ENCODE assay signal across 17 cellular contexts in the genomic region with DNA sequence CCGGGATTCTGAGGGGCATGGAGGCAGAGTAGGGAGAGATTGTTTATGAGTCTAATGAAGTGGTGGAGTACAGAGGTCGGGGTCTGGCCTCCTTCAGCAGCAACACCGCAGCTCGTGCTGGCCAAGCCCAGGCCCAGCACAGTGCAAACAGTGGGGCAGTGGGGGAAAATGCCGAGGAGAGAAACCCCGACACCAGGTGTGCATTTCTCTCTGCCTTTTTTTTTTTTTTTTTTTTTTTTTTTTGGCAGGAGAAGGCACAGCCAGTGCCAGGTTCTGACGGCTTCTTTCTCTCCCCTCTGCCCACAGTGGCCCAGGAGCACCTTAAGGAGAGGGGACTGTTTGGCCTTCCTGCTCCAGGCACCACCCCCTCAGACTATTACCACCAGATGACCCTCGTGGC.
A peak's percentile ranks its signal among the peaks of the same experiment; 100 is the strongest.
DNase-seq lines count a peak whose midpoint lies in the region; ATAC-seq, FAIRE-seq and TF ChIP-seq lines count a peak whose summit lies in the region.
"Had no signal": no experiment of that assay in that cellular context is flagged by ENCODE, and none has a peak within 500 bp of the region (broad histone marks: within the 10 kb centered on the region; RNA-seq: fewer than 3 reads in every experiment).

No MANE protein-coding gene starts in this region.

- TF ChIP-seq CTCF in A549 (IDR thresholded peaks at IDR 0.05), result no peak
- TF ChIP-seq CTCF in endodermal cell (conservative IDR thresholded peaks at IDR 0.05), result no peak

- POLR2A ChIA-PET in A549 (lab: Yijun Ruan, JAX), result interaction anchor here (0.7 to 1.4 kb wide), 4 partner anchors 19 to 120 kb away, joined by 4 to 7 read pairs (median 4); no protein-coding TSS in a partner anchor

- no peaks in the 10 kb centered on the region for H3K36me3 ChIP-seq in endodermal cell (ENCODE audit: control insufficient read depth, insufficient read depth, low read length)
- H3K36me3 ChIP-seq: BE2C, HAP-1 had no signal

- no peaks in the 10 kb centered on the region for H3K27me3 ChIP-seq in endodermal cell (ENCODE audit: control insufficient read depth, insufficient read depth, low read length, poor library complexity, severe bottlenecking)
- H3K27me3 ChIP-seq: BE2C had no signal

- WGBS in A549 (ENCODE audit: missing lambda C conversion rate), result 54% methylated on average over 8 of the region's 8 CpGs
- 90% methylated on average over 8 of the region's 8 CpGs; no CpG with 5 or more reads in 1 of the 2 experiments for WGBS in endodermal cell (ENCODE audit: insufficient coverage in 1 of 2, insufficient read length in 1 of 2), 2 experiments

- peaks cover 68% of the 10 kb centered on the region for H3K4me1 ChIP-seq in A549
- no peaks in the 10 kb centered on the region for H3K4me1 ChIP-seq in endodermal cell (ENCODE audit: control insufficient read depth, insufficient read depth, low read length)
- H3K4me1 ChIP-seq: BE2C, Caco-2, HAP-1 had no signal

- H3K9me3 ChIP-seq in A549 (no peaks in the 10 kb centered on the region), endodermal cell (ENCODE audit: control insufficient read depth, low read length) (no peaks in the 10 kb centered on the region)
- H3K9me3 ChIP-seq: BE2C, Caco-2, HAP-1 had no signal

- H3K27ac ChIP-seq in A549 (peak overlapping the region; percentile 86 to 97), endodermal cell (ENCODE audit: low read depth, low read length) (no peak overlapping the region)

- no peaks in the 10 kb centered on the region for H3K36me3 Mint-ChIP-seq in endodermal cell (ENCODE audit: low read depth)
- H3K36me3 Mint-ChIP-seq: CD8-positive, alpha-beta memory T cell; IgD-negative memory B cell had no signal

- no peak overlapping the region for H3K4me3 Mint-ChIP-seq in endodermal cell
- H3K4me3 Mint-ChIP-seq: CD8-positive, alpha-beta memory T cell; IgD-negative memory B cell had no signal

- H3K27me3 Mint-ChIP-seq in endodermal cell (ENCODE audit: insufficient read depth), result peaks cover 1% of the 10 kb centered on the region
- H3K27me3 Mint-ChIP-seq: CD8-positive, alpha-beta memory T cell had no signal

- no peak for TF ChIP-seq RAD21 in A549 (conservative IDR thresholded peaks at IDR 0.05 in 1 of 2, IDR thresholded peaks at IDR 0.05 in 1 of 2)

- no peak for DNase-seq in A549 (ENCODE audit: low read depth in 1 of 2, low spot score in 1 of 2)
- peak; percentile 46 for DNase-seq in DMS79 treated with DMSO at 0.1 percent for 48 hours (lab: John Stamatoyannopoulos, UW)
- DNase-seq in RPMI8226, result peak; percentile 11
- DNase-seq in endodermal cell, result no peak
- DNase-seq in activated CD8-positive, alpha-beta memory T cell treated with anti-CD3 and anti-CD28 coated beads, Interleukin-2, amount 50 U/mL, for 4 hours, result no peak
- no peak for DNase-seq in epidermal melanocyte (ENCODE audit: insufficient read length, low spot score)
- DNase-seq in activated naive CD4-positive, alpha-beta T cell treated with Interleukin-2 at 50 U/mL for 16 hours, result no peak
- DNase-seq: BE2C; Caco-2; CD8-positive, alpha-beta memory T cell; DMS53 had no signal

- H3K27ac Mint-ChIP-seq in endodermal cell, result peak overlapping the region; percentile 74
- H3K27ac Mint-ChIP-seq: CD8-positive, alpha-beta memory T cell; IgD-negative memory B cell had no signal

- H3K4me2 ChIP-seq in A549, result peak overlapping the region; percentile 54

- CTCF ChIA-PET in A549 (lab: Yijun Ruan, JAX), result interaction anchor here (1.0 to 1.4 kb wide), 2 partner anchors 20 to 116 kb away, joined by 3 read pairs; no protein-coding TSS in a partner anchor

- H3K4me1 Mint-ChIP-seq in endodermal cell, result no peaks in the 10 kb centered on the region
- H3K4me1 Mint-ChIP-seq: CD8-positive, alpha-beta memory T cell had no signal

- no peaks in the 10 kb centered on the region for H3K9me3 Mint-ChIP-seq in endodermal cell
- H3K9me3 Mint-ChIP-seq: CD8-positive, alpha-beta memory T cell had no signal

- H3K9ac ChIP-seq in endodermal cell (ENCODE audit: extremely low read depth, low read length, poor library complexity, severe bottlenecking), result no peak overlapping the region

- no peak for TF ChIP-seq EP300 in A549 (IDR thresholded peaks at IDR 0.05)

- FAIRE-seq in A549 (lab: Jason Lieb, UNC), result no peak
- FAIRE-seq: GM12891, GM19239, H1 had no signal

- H3K4me3 ChIP-seq in A549 (no peak overlapping the region), endodermal cell (ENCODE audit: low read length) (no peak overlapping the region)
- H3K4me3 ChIP-seq: HAP-1 had no signal

- ATAC-seq in A549 (peak in 1 of 2 experiments; percentile 18; a peak in 3 of 6 replicates), HG03045 (IDR thresholded peaks at IDR 0.05; ENCODE audit: unreplicated experiment) (no peak)

- TF ChIP-seq POLR2A in A549 (IDR thresholded peaks at IDR 0.05; ENCODE audit: low read length), result no peak

TF ChIP-seq in A549, 52 proteins besides CTCF, POLR2A, EP300 and RAD21:
- TF ChIP-seq GATA3 (IDR thresholded peaks at IDR 0.05; ENCODE audit: borderline replicate concordance), result peak; percentile 9; the same call in 1 of the 2 replicates
- TF ChIP-seq, protein P1, sequence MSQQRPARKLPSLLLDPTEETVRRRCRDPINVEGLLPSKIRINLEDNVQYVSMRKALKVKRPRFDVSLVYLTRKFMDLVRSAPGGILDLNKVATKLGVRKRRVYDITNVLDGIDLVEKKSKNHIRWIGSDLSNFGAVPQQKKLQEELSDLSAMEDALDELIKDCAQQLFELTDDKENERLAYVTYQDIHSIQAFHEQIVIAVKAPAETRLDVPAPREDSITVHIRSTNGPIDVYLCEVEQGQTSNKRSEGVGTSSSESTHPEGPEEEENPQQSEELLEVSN (IDR thresholded peaks at IDR 0.05; ENCODE audit: borderline replicate concordance, low read depth), result no peak

Comparison
In these comparisons a context has a peak if more than half of its experiments do, and no peak if none do; other contexts are left out.
1. DNase-seq: peak in DMS79 treated with DMSO at 0.1 percent for 48 hours (single experiment) and RPMI8226 (single experiment); none in A549 (0 of 2), endodermal cell (single experiment), activated CD8-positive, alpha-beta memory T cell treated with anti-CD3 and anti-CD28 coated beads, Interleukin-2, amount 50 U/mL, for 4 hours (single experiment), epidermal melanocyte (single experiment) and activated naive CD4-positive, alpha-beta T cell treated with Interleukin-2 at 50 U/mL for 16 hours (single experiment).